Comparison of ENCODE assay signal across 14 cellular contexts in the genomic region with DNA sequence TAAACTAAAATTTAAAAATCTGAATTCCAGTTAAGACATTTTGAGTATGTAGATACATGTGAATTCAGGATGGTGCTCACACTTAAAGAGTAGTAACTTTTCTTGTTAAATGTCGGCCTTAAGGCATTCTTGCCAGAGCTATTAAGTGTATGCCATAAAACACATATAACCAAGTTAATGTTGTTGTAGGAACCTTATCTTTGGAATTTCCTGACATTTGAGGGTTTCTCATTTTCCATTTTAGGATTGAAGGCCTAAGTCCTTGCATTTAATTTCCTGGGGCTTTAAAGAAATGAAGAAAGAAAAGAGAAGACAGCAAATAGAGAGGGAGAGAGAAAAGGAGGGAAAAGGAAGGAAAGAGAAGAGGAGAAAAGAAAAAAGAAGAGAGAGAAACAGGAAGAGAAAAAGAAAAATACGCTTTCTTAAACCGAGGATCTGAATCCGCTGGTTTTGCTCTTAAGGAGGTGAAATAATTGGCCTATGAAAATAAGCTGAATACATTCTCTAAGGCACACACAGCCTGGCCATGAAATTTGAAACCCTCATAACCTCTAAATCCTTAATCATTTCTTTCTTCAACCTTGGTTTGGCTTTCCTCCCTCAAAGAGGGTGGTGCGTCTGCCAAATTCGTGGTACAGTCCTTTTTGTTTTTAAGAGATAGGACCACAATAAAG. TPM values are rescaled to one million over a fixed set of nuclear protein-coding genes. Genes with fewer than 3 reads are reported as not detected.
DNase-seq lines count a peak whose midpoint lies in the region; ATAC-seq and TF ChIP-seq lines count a peak whose summit lies in the region.
"Had no signal": no experiment of that assay in that cellular context is flagged by ENCODE, and none has a peak within 500 bp of the region (broad histone marks: within the 10 kb centered on the region; RNA-seq: fewer than 3 reads in every experiment).

No MANE protein-coding gene starts in this region.

- H3K27me3 Mint-ChIP-seq in chondrocyte (ENCODE audit: low read depth) = no peaks in the 10 kb centered on the region
- peaks cover 11% of the 10 kb centered on the region for H3K27me3 Mint-ChIP-seq in activated CD8-positive, alpha-beta T cell treated with anti-CD3 and anti-CD28 coated beads for 36 hours

- TF ChIP-seq CTCF in chondrocyte (IDR thresholded peaks at IDR 0.05) (no peak), uterus (IDR thresholded peaks at IDR 0.05) (no peak)
- no peak for TF ChIP-seq CTCF in activated CD8-positive, alpha-beta T cell treated with anti-CD3 and anti-CD28 coated beads for 36 hours (IDR thresholded peaks at IDR 0.05)

- TF ChIP-seq POLR2A in uterus (IDR thresholded peaks at IDR 0.05) = no peak

- H3K36me3 Mint-ChIP-seq in chondrocyte (ENCODE audit: low read depth) = peaks cover 4% of the 10 kb centered on the region
- no peaks in the 10 kb centered on the region for H3K36me3 Mint-ChIP-seq in activated CD8-positive, alpha-beta T cell treated with anti-CD3 and anti-CD28 coated beads for 36 hours (ENCODE audit: low read depth)

- intact Hi-C loops in uterus (cut with DNase I; ENCODE audit: low total_unique reads) = no loop called here
- intact Hi-C loops in activated CD8-positive, alpha-beta T cell treated with anti-CD3 and anti-CD28 coated beads for 36 hours (cut with micrococcal nuclease) = no loop called here

- no peaks in the 10 kb centered on the region for H3K9me3 Mint-ChIP-seq in chondrocyte (ENCODE audit: low read depth)
- no peaks in the 10 kb centered on the region for H3K9me3 Mint-ChIP-seq in activated CD8-positive, alpha-beta T cell treated with anti-CD3 and anti-CD28 coated beads for 36 hours
- H3K9me3 Mint-ChIP-seq: neural crest cell; stimulated activated naive CD8-positive, alpha-beta T cell treated with anti-CD3 and anti-CD28 coated beads, Interleukin-15, Interleukin-2, amounts not matched to agents 100 ng/mL and 50 ng/mL, for 24 hours had no signal

- peak; percentile 10 for DNase-seq in NCI-H82 (lab: John Stamatoyannopoulos, UW)
- no peak for DNase-seq in NCI-H82 treated with DMSO at 0.1 percent for 48 hours (lab: John Stamatoyannopoulos, UW; ENCODE audit: unreplicated experiment)
- DNase-seq in chondrocyte (ENCODE audit: low spot score) = no peak
- DNase-seq in left kidney (ENCODE audit: low read depth, low spot score) = peak; percentile 64
- peak; percentile 27 to 28 for DNase-seq in uterus
- DNase-seq in activated CD4-positive, alpha-beta T cell treated with anti-CD3 and anti-CD28 coated beads, Interleukin-2, amount 50 U/mL, for 1 hour = no peak
- DNase-seq in NAMALWA (ENCODE audit: low spot score) = no peak
- no peak for DNase-seq in activated CD8-positive, alpha-beta T cell treated with anti-CD3 and anti-CD28 coated beads for 36 hours
- DNase-seq: activated gamma-delta T cell treated with Interleukin-2 at 50 U/mL for 16 hours, hippocampal formation had no signal

- H3K27ac Mint-ChIP-seq in chondrocyte (ENCODE audit: unreplicated experiment) = peak overlapping the region; percentile 97
- no peak overlapping the region for H3K27ac Mint-ChIP-seq in activated CD8-positive, alpha-beta T cell treated with anti-CD3 and anti-CD28 coated beads for 36 hours
- H3K27ac Mint-ChIP-seq: stimulated activated naive CD8-positive, alpha-beta T cell treated with anti-CD3 and anti-CD28 coated beads, Interleukin-15, Interleukin-2, amounts not matched to agents 100 ng/mL and 50 ng/mL, for 24 hours had no signal

- CTCF ChIA-PET in activated CD8-positive, alpha-beta T cell treated with anti-CD3 and anti-CD28 coated beads for 36 hours (lab: Charles Lee) = interaction anchor here (1.5 kb wide), 1 partner anchor 10 kb away, joined by 3 read pairs; no protein-coding TSS in a partner anchor

- peak overlapping the region; percentile 77 to 78 for H3K27ac ChIP-seq in uterus
- H3K27ac ChIP-seq: A549 had no signal

- H3K4me1 ChIP-seq in uterus = no peaks in the 10 kb centered on the region
- H3K4me1 ChIP-seq: breast epithelium had no signal

- no peaks in the 10 kb centered on the region for H3K9me3 ChIP-seq in uterus
- H3K9me3 ChIP-seq: A549, breast epithelium had no signal

- no peak overlapping the region for H3K4me3 ChIP-seq in uterus
- H3K4me3 ChIP-seq: A549, breast epithelium had no signal

- H3K27me3 ChIP-seq in uterus = no peaks in the 10 kb centered on the region
- H3K27me3 ChIP-seq: breast epithelium had no signal

- peak overlapping the region; percentile 59 for H3K4me3 Mint-ChIP-seq in chondrocyte (ENCODE audit: unreplicated experiment)
- H3K4me3 Mint-ChIP-seq in activated CD8-positive, alpha-beta T cell treated with anti-CD3 and anti-CD28 coated beads for 36 hours = no peak overlapping the region
- H3K4me3 Mint-ChIP-seq: neural crest cell; stimulated activated naive CD8-positive, alpha-beta T cell treated with anti-CD3 and anti-CD28 coated beads, Interleukin-15, Interleukin-2, amounts not matched to agents 100 ng/mL and 50 ng/mL, for 24 hours had no signal

- H3K36me3 ChIP-seq in uterus = no peaks in the 10 kb centered on the region
- H3K36me3 ChIP-seq: breast epithelium had no signal

- ATAC-seq in activated CD8-positive, alpha-beta T cell treated with anti-CD3 and anti-CD28 coated beads for 36 hours = no peak
- ATAC-seq: A549 had no signal

- H3K4me1 Mint-ChIP-seq in chondrocyte (ENCODE audit: low read depth) = peaks cover 37% of the 10 kb centered on the region
- peaks cover 9% of the 10 kb centered on the region for H3K4me1 Mint-ChIP-seq in activated CD8-positive, alpha-beta T cell treated with anti-CD3 and anti-CD28 coated beads for 36 hours (ENCODE audit: low read depth)
- H3K4me1 Mint-ChIP-seq: neural crest cell had no signal

- POLR2A ChIA-PET in activated CD8-positive, alpha-beta T cell treated with anti-CD3 and anti-CD28 coated beads for 36 hours (lab: Charles Lee) = no interaction called here

RNA-seq across cellular contexts. Expression of gene DENND2A, which starts 43.7 kb away (rescaled TPM):
- total RNA-seq in chondrocyte = 6.5 to 16.3 TPM (median 16.0 TPM) in 3 replicates
- total RNA-seq in uterus = 10 to 100 TPM in 3 of 4 donors, 1 to 10 TPM in 1; 9.1 to 84.8 (median 35.5) TPM
- total RNA-seq in activated CD8-positive, alpha-beta T cell treated with anti-CD3 and anti-CD28 coated beads for 36 hours = not detected

Comparison
In these comparisons a context has a peak if more than half of its experiments do, and no peak if none do; other contexts are left out.
1. DNase-seq: peak in NCI-H82 (single experiment), left kidney (single experiment) and uterus (2 of 2); none in NCI-H82 treated with DMSO at 0.1 percent for 48 hours (single experiment), chondrocyte (single experiment), activated CD4-positive, alpha-beta T cell treated with anti-CD3 and anti-CD28 coated beads, Interleukin-2, amount 50 U/mL, for 1 hour (single experiment), NAMALWA (single experiment) and activated CD8-positive, alpha-beta T cell treated with anti-CD3 and anti-CD28 coated beads for 36 hours (single experiment).